Comparison of ENCODE assay signal across 1 cellular context in the genomic region with DNA sequence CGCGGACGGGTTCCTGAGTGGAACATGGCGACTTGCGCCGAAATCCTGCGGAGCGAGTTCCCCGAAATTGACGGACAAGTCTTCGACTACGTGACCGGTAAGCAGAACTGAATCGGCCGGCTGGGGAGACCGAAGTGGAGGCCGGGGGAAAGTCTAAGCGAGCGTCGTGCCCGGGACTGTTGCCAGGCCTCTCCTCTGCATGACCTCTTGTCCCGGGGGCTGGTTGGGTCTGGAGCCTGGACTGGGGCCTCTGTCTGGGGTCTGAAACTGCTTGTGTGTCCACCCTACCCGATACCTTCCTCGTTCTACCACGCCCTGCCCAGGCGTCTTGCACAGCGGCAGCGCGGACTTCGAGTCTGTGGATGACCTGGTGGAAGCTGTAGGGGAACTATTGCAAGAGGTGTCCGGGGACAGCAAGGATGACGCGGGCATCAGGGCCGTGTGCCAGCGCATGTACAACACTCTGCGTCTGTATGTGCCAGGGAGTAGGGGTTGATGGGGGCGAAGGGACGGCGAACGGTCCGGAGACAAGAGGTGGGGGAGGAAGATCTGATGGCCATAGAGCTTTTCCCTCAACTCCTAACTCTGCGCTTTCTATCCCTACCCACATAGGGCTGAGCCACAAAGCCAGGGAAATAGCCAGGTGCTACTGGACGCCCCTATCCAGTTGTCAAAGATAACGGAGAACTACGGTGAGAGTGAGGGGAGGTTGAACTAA.
TF ChIP-seq lines count a peak whose summit lies in the region.

A gene with protein sequence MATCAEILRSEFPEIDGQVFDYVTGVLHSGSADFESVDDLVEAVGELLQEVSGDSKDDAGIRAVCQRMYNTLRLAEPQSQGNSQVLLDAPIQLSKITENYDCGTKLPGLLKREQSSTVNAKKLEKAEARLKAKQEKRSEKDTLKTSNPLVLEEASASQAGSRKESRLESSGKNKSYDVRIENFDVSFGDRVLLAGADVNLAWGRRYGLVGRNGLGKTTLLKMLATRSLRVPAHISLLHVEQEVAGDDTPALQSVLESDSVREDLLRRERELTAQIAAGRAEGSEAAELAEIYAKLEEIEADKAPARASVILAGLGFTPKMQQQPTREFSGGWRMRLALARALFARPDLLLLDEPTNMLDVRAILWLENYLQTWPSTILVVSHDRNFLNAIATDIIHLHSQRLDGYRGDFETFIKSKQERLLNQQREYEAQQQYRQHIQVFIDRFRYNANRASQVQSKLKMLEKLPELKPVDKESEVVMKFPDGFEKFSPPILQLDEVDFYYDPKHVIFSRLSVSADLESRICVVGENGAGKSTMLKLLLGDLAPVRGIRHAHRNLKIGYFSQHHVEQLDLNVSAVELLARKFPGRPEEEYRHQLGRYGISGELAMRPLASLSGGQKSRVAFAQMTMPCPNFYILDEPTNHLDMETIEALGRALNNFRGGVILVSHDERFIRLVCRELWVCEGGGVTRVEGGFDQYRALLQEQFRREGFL (plus strand): TSS at position 16 of the 718 bp plus-strand sequence. CDS start 9 bp downstream, at position 25.

TF ChIP-seq in HepG2, 621 proteins besides CTCF, POLR2A, EP300 and RAD21 (continued from another document and continues in another):
- TF ChIP-seq, protein P1, sequence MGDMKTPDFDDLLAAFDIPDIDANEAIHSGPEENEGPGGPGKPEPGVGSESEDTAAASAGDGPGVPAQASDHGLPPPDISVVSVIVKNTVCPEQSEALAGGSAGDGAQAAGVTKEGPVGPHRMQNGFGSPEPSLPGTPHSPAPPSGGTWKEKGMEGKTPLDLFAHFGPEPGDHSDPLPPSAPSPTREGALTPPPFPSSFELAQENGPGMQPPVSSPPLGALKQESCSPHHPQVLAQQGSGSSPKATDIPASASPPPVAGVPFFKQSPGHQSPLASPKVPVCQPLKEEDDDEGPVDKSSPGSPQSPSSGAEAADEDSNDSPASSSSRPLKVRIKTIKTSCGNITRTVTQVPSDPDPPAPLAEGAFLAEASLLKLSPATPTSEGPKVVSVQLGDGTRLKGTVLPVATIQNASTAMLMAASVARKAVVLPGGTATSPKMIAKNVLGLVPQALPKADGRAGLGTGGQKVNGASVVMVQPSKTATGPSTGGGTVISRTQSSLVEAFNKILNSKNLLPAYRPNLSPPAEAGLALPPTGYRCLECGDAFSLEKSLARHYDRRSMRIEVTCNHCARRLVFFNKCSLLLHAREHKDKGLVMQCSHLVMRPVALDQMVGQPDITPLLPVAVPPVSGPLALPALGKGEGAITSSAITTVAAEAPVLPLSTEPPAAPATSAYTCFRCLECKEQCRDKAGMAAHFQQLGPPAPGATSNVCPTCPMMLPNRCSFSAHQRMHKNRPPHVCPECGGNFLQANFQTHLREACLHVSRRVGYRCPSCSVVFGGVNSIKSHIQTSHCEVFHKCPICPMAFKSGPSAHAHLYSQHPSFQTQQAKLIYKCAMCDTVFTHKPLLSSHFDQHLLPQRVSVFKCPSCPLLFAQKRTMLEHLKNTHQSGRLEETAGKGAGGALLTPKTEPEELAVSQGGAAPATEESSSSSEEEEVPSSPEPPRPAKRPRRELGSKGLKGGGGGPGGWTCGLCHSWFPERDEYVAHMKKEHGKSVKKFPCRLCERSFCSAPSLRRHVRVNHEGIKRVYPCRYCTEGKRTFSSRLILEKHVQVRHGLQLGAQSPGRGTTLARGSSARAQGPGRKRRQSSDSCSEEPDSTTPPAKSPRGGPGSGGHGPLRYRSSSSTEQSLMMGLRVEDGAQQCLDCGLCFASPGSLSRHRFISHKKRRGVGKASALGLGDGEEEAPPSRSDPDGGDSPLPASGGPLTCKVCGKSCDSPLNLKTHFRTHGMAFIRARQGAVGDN (CRISPR knock-in tag; IDR thresholded peaks at IDR 0.05) = peak; percentile 42; the same call in 1 of the 2 replicates
- TF ChIP-seq TEAD3 (CRISPR knock-in tag; optimal IDR thresholded peaks at IDR 0.05; ENCODE audit: borderline replicate concordance) = no peak
- 0 out of 2 replicates have a peak, but pooled peaks have one; percentile 43 for TF ChIP-seq ZNF879 (CRISPR knock-in tag; IDR thresholded peaks at IDR 0.05)
- no peak for TF ChIP-seq RELA (CRISPR knock-in tag; IDR thresholded peaks at IDR 0.05)
- no peak; the same call in 1 of the 2 replicates for TF ChIP-seq AHR (CRISPR knock-in tag; IDR thresholded peaks at IDR 0.05)
- TF ChIP-seq, protein P2, sequence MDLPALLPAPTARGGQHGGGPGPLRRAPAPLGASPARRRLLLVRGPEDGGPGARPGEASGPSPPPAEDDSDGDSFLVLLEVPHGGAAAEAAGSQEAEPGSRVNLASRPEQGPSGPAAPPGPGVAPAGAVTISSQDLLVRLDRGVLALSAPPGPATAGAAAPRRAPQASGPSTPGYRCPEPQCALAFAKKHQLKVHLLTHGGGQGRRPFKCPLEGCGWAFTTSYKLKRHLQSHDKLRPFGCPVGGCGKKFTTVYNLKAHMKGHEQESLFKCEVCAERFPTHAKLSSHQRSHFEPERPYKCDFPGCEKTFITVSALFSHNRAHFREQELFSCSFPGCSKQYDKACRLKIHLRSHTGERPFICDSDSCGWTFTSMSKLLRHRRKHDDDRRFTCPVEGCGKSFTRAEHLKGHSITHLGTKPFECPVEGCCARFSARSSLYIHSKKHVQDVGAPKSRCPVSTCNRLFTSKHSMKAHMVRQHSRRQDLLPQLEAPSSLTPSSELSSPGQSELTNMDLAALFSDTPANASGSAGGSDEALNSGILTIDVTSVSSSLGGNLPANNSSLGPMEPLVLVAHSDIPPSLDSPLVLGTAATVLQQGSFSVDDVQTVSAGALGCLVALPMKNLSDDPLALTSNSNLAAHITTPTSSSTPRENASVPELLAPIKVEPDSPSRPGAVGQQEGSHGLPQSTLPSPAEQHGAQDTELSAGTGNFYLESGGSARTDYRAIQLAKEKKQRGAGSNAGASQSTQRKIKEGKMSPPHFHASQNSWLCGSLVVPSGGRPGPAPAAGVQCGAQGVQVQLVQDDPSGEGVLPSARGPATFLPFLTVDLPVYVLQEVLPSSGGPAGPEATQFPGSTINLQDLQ (CRISPR knock-in tag; IDR thresholded peaks at IDR 0.05) = no peak
- TF ChIP-seq ZNF816 (CRISPR knock-in tag; IDR thresholded peaks at IDR 0.05; ENCODE audit: borderline replicate concordance) = 0 out of 2 replicates have a peak, but pooled peaks have one; percentile 50
- no peak for TF ChIP-seq CAMTA2 (CRISPR knock-in tag; IDR thresholded peaks at IDR 0.05; ENCODE audit: borderline replicate concordance)
- TF ChIP-seq, protein P3, sequence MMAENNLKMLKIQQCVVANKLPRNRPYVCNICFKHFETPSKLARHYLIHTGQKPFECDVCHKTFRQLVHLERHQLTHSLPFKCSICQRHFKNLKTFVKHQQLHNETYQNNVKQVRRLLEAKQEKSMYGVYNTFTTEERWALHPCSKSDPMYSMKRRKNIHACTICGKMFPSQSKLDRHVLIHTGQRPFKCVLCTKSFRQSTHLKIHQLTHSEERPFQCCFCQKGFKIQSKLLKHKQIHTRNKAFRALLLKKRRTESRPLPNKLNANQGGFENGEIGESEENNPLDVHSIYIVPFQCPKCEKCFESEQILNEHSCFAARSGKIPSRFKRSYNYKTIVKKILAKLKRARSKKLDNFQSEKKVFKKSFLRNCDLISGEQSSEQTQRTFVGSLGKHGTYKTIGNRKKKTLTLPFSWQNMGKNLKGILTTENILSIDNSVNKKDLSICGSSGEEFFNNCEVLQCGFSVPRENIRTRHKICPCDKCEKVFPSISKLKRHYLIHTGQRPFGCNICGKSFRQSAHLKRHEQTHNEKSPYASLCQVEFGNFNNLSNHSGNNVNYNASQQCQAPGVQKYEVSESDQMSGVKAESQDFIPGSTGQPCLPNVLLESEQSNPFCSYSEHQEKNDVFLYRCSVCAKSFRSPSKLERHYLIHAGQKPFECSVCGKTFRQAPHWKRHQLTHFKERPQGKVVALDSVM (CRISPR knock-in tag; IDR thresholded peaks at IDR 0.05) = no peak
- TF ChIP-seq ZNF260 (CRISPR knock-in tag; IDR thresholded peaks at IDR 0.05; ENCODE audit: borderline replicate concordance, low read depth) = no peak
- TF ChIP-seq KDM2A (CRISPR knock-in tag; IDR thresholded peaks at IDR 0.05; ENCODE audit: borderline replicate concordance, low read depth) = peak; percentile 71; the same call in 1 of the 2 replicates
- TF ChIP-seq, protein P4, sequence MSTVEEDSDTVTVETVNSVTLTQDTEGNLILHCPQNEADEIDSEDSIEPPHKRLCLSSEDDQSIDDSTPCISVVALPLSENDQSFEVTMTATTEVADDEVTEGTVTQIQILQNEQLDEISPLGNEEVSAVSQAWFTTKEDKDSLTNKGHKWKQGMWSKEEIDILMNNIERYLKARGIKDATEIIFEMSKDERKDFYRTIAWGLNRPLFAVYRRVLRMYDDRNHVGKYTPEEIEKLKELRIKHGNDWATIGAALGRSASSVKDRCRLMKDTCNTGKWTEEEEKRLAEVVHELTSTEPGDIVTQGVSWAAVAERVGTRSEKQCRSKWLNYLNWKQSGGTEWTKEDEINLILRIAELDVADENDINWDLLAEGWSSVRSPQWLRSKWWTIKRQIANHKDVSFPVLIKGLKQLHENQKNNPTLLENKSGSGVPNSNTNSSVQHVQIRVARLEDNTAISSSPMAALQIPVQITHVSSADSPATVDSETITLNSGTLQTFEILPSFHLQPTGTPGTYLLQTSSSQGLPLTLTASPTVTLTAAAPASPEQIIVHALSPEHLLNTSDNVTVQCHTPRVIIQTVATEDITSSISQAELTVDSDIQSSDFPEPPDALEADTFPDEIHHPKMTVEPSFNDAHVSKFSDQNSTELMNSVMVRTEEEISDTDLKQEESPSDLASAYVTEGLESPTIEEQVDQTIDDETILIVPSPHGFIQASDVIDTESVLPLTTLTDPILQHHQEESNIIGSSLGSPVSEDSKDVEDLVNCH (CRISPR knock-in tag; IDR thresholded peaks at IDR 0.05) = 0 out of 2 replicates have a peak, but pooled peaks have one; percentile 37
- TF ChIP-seq RBFOX2 (IDR thresholded peaks at IDR 0.05; ENCODE audit: low read depth, low read length) = 0 out of 2 replicates have a peak, but pooled peaks have one; percentile 17
- TF ChIP-seq, protein P5, sequence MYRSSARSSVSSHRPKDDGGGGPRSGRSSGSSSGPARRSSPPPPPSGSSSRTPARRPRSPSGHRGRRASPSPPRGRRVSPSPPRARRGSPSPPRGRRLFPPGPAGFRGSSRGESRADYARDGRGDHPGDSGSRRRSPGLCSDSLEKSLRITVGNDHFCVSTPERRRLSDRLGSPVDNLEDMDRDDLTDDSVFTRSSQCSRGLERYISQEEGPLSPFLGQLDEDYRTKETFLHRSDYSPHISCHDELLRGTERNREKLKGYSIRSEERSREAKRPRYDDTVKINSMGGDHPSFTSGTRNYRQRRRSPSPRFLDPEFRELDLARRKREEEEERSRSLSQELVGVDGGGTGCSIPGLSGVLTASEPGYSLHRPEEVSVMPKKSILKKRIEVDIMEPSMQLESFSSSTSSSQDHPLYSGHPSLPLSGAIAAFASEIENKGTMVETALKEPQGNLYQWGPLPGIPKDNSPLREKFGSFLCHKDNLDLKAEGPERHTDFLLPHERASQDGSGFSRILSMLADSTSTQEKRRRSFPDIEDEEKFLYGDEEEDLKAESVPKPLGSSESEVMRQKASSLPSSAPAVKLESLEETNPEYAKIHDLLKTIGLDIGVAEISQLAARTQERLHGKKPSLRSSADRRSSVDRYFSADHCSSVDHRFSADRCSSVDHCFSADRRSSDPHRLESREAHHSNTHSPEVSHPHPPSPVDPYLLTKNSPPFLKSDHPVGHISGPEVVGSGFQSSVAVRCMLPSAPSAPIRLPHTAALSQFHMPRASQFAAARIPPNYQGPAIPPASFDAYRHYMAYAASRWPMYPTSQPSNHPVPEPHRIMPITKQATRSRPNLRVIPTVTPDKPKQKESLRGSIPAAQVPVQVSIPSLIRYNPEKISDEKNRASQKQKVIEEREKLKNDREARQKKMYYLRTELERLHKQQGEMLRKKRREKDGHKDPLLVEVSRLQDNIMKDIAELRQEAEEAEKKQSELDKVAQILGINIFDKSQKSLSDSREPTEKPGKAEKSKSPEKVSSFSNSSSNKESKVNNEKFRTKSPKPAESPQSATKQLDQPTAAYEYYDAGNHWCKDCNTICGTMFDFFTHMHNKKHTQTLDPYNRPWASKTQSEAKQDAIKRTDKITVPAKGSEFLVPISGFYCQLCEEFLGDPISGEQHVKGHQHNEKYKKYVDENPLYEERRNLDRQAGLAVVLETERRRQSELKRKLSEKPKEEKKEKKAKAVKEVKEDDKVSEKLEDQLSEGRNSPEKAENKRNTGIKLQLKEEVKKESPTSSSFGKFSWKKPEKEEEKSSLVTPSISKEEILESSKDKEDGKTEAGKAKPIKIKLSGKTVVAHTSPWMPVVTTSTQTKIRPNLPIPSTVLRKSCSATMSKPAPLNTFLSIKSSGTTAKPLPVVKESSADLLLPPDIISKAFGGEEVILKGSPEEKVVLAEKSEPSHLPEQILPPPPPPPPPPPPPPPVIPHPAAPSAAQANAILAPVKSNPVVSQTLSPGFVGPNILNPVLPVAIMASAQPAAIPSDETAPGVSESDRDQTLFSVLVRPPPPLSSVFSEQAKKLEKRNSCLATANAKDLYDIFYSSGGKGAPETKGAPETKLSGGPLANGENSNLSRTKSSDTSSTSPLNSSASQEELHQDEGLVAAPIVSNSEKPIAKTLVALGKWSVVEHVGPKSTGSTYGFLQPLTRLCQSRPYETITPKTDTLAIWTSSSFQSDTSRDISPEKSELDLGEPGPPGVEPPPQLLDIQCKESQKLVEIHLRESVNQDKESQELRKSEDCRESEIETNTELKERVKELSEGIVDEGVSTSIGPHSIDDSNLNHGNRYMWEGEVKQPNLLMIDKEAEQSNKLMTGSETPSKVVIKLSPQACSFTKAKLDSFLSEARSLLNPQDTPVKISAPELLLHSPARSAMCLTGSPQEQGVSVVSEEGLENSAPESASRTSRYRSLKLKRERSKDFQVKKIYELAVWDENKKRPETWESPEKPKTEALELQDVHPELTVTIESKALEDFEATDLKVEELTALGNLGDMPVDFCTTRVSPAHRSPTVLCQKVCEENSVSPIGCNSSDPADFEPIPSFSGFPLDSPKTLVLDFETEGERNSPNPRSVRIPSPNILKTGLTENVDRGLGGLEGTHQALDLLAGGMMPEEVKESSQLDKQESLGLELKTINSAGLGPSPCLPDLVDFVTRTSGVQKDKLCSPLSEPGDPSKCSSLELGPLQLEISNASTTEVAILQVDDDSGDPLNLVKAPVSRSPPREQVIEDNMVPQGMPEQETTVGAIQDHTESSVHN (CRISPR knock-in tag; IDR thresholded peaks at IDR 0.05) = 0 out of 2 replicates have a peak, but pooled peaks have one; percentile 64
- TF ChIP-seq, protein P6, sequence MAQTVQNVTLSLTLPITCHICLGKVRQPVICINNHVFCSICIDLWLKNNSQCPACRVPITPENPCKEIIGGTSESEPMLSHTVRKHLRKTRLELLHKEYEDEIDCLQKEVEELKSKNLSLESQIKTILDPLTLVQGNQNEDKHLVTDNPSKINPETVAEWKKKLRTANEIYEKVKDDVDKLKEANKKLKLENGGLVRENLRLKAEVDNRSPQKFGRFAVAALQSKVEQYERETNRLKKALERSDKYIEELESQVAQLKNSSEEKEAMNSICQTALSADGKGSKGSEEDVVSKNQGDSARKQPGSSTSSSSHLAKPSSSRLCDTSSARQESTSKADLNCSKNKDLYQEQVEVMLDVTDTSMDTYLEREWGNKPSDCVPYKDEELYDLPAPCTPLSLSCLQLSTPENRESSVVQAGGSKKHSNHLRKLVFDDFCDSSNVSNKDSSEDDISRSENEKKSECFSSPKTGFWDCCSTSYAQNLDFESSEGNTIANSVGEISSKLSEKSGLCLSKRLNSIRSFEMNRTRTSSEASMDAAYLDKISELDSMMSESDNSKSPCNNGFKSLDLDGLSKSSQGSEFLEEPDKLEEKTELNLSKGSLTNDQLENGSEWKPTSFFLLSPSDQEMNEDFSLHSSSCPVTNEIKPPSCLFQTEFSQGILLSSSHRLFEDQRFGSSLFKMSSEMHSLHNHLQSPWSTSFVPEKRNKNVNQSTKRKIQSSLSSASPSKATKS (CRISPR knock-in tag; IDR thresholded peaks at IDR 0.05) = no peak
- TF ChIP-seq ZMYM4 (CRISPR knock-in tag; IDR thresholded peaks at IDR 0.05) = 0 out of 2 replicates have a peak, but pooled peaks have one; percentile 37
